ENCODE assay signal across 24 cellular contexts in genomic region chr1:150796374-150796773, GRCh38. TPM values are rescaled to one million over a fixed set of nuclear protein-coding genes. Genes with fewer than 3 reads are reported as not detected.
A peak's percentile ranks its signal among the peaks of the same experiment; 100 is the strongest.
DNase-seq lines count a peak whose midpoint lies in the region; ATAC-seq and TF ChIP-seq lines count a peak whose summit lies in the region.
"Had no signal": no experiment of that assay in that cellular context is flagged by ENCODE, and none has a peak within 500 bp of the region (broad histone marks: within the 10 kb centered on the region; RNA-seq: fewer than 3 reads in every experiment).

No MANE protein-coding gene starts in this region.

- H3K36me3 Mint-ChIP-seq in central memory CD8-positive, alpha-beta T cell (ENCODE audit: insufficient read depth), result peaks cover 5% of the 10 kb centered on the region

- H3K4me1 ChIP-seq in Karpas-422 (ENCODE audit: low read length) (no peaks in the 10 kb centered on the region), neutrophil (ENCODE audit: control insufficient read depth in 1 of 2, insufficient read depth in 1 of 2, low read depth in 1 of 2, low read length in 1 of 2) (peaks cover 39 to 40% of the 10 kb centered on the region in 2 experiments)
- H3K4me1 ChIP-seq: A549, BE2C had no signal

- DNase-seq in Karpas-422 (peak; percentile 23), KBM-7 (no peak), NAMALWA (ENCODE audit: low spot score) (no peak), pons (ENCODE audit: low spot score) (no peak)
- no peak for DNase-seq in central memory CD8-positive, alpha-beta T cell (ENCODE audit: low spot score in 2 of 2)
- DNase-seq in stimulated activated CD4-positive, alpha-beta T cell treated with anti-CD3 and anti-CD28 coated beads, Interleukin-1b, Interleukin-23, amount 100 ng/mL, for 48 hours, result no peak
- DNase-seq: 8988T; ACHN; AML-193; BE2C; Calu3; CD4-positive, alpha-beta memory T cell; COR-L47; DMS53; DMS79 treated with DMSO at 0.1 percent for 48 hours; GF-D8; GM23248; H7 had no signal

- H3K4me1 Mint-ChIP-seq in central memory CD8-positive, alpha-beta T cell, result no peaks in the 10 kb centered on the region
- H3K4me1 Mint-ChIP-seq: CD4-positive, alpha-beta memory T cell had no signal

- H3K36me3 ChIP-seq in Karpas-422 (ENCODE audit: insufficient read depth, low read length) (peaks cover 3% of the 10 kb centered on the region; the same call in 1 of the 2 replicates), neutrophil (peaks cover 5% of the 10 kb centered on the region)
- H3K36me3 ChIP-seq: BE2C had no signal

- H3K27ac Mint-ChIP-seq in central memory CD8-positive, alpha-beta T cell (ENCODE audit: low read depth), result peak overlapping the region; percentile 24

- no peak for TF ChIP-seq CTCF in neutrophil (IDR thresholded peaks at IDR 0.05)

- H4K20me1 ChIP-seq in Karpas-422 (ENCODE audit: insufficient read depth, low read depth, low read length), result no peaks in the 10 kb centered on the region
- H4K20me1 ChIP-seq: BLaER1 treated with 17β-estradiol and CSF1 and Interleukin-3, amounts not matched to agents 10 nM and 100 nM had no signal

- ATAC-seq in central memory CD8-positive, alpha-beta T cell (replicated peaks; ENCODE audit: extremely low read depth, poor library complexity, severe bottlenecking), result no peak
- ATAC-seq: A549, HCT116 had no signal

- no peaks in the 10 kb centered on the region for H3K79me2 ChIP-seq in Karpas-422 (ENCODE audit: low read length)

- no peaks in the 10 kb centered on the region for H3K9me3 ChIP-seq in Karpas-422 (ENCODE audit: low read length)
- H3K9me3 ChIP-seq in neutrophil, result no peaks in the 10 kb centered on the region
- H3K9me3 ChIP-seq: A549; BE2C; BLaER1 treated with 17β-estradiol and CSF1 and Interleukin-3, amounts not matched to agents 10 nM and 100 nM had no signal

- no peaks in the 10 kb centered on the region for H3K9me3 Mint-ChIP-seq in central memory CD8-positive, alpha-beta T cell

- no peaks in the 10 kb centered on the region for H3K27me3 Mint-ChIP-seq in central memory CD8-positive, alpha-beta T cell
- H3K27me3 Mint-ChIP-seq: CD4-positive, alpha-beta memory T cell had no signal

- no peaks in the 10 kb centered on the region for H3K9me2 ChIP-seq in Karpas-422 (replicated peaks; ENCODE audit: insufficient read depth, low read length)

- H3K27ac ChIP-seq in Karpas-422 (ENCODE audit: low read length) (no peak overlapping the region), neutrophil (peak overlapping the region; percentile 53)
- H3K27ac ChIP-seq: A549; BLaER1 treated with 17β-estradiol and CSF1 and Interleukin-3, amounts not matched to agents 10 nM and 100 nM; GM23248 had no signal

- in situ Hi-C loops in KBM-7 (cut with MboI; ENCODE audit: low pct_unique_long_range_greater_than_20kb, low sequenced_read_pairs), result no loop called here

- no peak overlapping the region for H3K4me2 ChIP-seq in Karpas-422 (ENCODE audit: low read depth, low read length, poor library complexity, severe bottlenecking)
- H3K4me2 ChIP-seq: A549 had no signal

- H3K27me3 ChIP-seq in Karpas-422 (ENCODE audit: low read length) (no peaks in the 10 kb centered on the region), neutrophil (no peaks in the 10 kb centered on the region)
- H3K27me3 ChIP-seq: BE2C; BLaER1 treated with 17β-estradiol and CSF1 and Interleukin-3, amounts not matched to agents 10 nM and 100 nM had no signal

- H3K4me3 ChIP-seq in Karpas-422 (ENCODE audit: low read length) (no peak overlapping the region), neutrophil (ENCODE audit: low read depth in 1 of 2, low read length in 1 of 2) (no peak overlapping the region)
- H3K4me3 ChIP-seq: A549; BLaER1 treated with 17β-estradiol and CSF1 and Interleukin-3, amounts not matched to agents 10 nM and 100 nM; GM23248 had no signal

- no peak overlapping the region for H3K4me3 Mint-ChIP-seq in central memory CD8-positive, alpha-beta T cell
- H3K4me3 Mint-ChIP-seq: CD4-positive, alpha-beta memory T cell had no signal

- H3K9ac ChIP-seq in Karpas-422 (ENCODE audit: low read length), result no peak overlapping the region
- H3K9ac ChIP-seq: BLaER1 treated with 17β-estradiol and CSF1 and Interleukin-3, amounts not matched to agents 10 nM and 100 nM; GM23248 had no signal

- H2AFZ ChIP-seq in Karpas-422 (ENCODE audit: low read length), result no peak overlapping the region
- H2AFZ ChIP-seq: GM23248 had no signal

RNA-seq across cellular contexts. Expression of gene CTSK, which starts 11.7 kb away (rescaled TPM):
- 3.7 and 6.5 TPM in 2 replicates for total RNA-seq in Karpas-422 (2014; rRNA removed; shearing (Covaris generic); ENCODE audit: low replicate concordance)

RNA-seq across cellular contexts. Expression of gene CTSS, which starts 30.8 kb away (rescaled TPM):
- total RNA-seq in Karpas-422 (2014; rRNA removed; shearing (Covaris generic); ENCODE audit: low replicate concordance), result 136 and 160 TPM in 2 replicates
- total RNA-seq: G401, H1, H7 had no signal
